Comparison of ENCODE assay signal across 8 cellular contexts in genomic region chr7:119482209-119482608, GRCh38.
DNase-seq lines count a peak whose midpoint lies in the region; ATAC-seq and TF ChIP-seq lines count a peak whose summit lies in the region.

No MANE protein-coding gene starts in this region.

- H3K4me3 ChIP-seq in coronary artery: no peak overlapping the region

- TF ChIP-seq POLR2A in erythroblast (IDR thresholded peaks at IDR 0.05; ENCODE audit: low read length): no peak

- ATAC-seq in GM18519 (IDR thresholded peaks at IDR 0.05; ENCODE audit: low FRiP score, unreplicated experiment) (peak; percentile 97), HG02870 (IDR thresholded peaks at IDR 0.05; ENCODE audit: unreplicated experiment) (peak; percentile 95)

- DNase-seq in AG08396 (ENCODE audit: low spot score): peak; percentile 1
- peak; percentile 58 to 85 for DNase-seq in NCI-H524 (lab: John Stamatoyannopoulos, UW)
- peak; percentile 2 for DNase-seq in erythroblast (lab: John Stamatoyannopoulos, UW)
- DNase-seq in activated CD8-positive, alpha-beta memory T cell treated with anti-CD3 and anti-CD28 coated beads for 24 hours: no peak
- DNase-seq in DMS79 (lab: John Stamatoyannopoulos, UW): no peak
- DNase-seq in coronary artery (ENCODE audit: low spot score): no peak

- no peak overlapping the region for H3K27ac ChIP-seq in coronary artery

- TF ChIP-seq CTCF in coronary artery (IDR thresholded peaks at IDR 0.05): no peak

Comparison
In these comparisons a context has a peak if more than half of its experiments do, and no peak if none do; other contexts are left out.
1. DNase-seq: peak in AG08396 (single experiment), NCI-H524 (2 of 2) and erythroblast (2 of 2); none in activated CD8-positive, alpha-beta memory T cell treated with anti-CD3 and anti-CD28 coated beads for 24 hours (single experiment), DMS79 (single experiment) and coronary artery (single experiment).